Comparison of ENCODE assay signal across 16 cellular contexts in the genomic region with DNA sequence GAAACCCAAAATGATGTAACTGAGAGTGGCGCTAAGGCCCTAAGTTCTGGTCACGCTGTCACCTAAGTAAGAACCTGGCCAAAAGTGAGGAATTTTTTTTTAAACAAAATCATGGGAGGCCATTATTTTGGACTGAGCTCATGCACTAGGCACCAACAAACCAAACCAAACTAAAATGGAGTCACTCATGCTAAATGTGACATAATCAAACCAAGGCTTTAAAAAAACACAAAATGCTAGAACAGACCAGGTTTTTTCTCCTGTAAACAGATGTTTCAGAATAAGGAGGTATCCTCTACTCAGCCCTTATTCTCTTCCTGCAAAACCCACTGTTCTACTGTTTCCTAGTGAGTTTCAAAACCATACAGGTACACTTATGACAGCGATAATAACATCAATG. TPM values are rescaled to one million over a fixed set of nuclear protein-coding genes. Genes with fewer than 3 reads are reported as not detected.
DNase-seq lines count a peak whose midpoint lies in the region; ATAC-seq and TF ChIP-seq lines count a peak whose summit lies in the region.
"Had no signal": no experiment of that assay in that cellular context is flagged by ENCODE, and none has a peak within 500 bp of the region (broad histone marks: within the 10 kb centered on the region; RNA-seq: fewer than 3 reads in every experiment).

No MANE protein-coding gene starts in this region.

- H3K36me3 ChIP-seq in BLaER1 = no peaks in the 10 kb centered on the region
- no peaks in the 10 kb centered on the region for H3K36me3 ChIP-seq in CD8-positive, alpha-beta memory T cell (ENCODE audit: insufficient read depth, low read length)
- H3K36me3 ChIP-seq in naive thymus-derived CD4-positive, alpha-beta T cell (ENCODE audit: control insufficient read depth in 2 of 3, insufficient read depth in 3 of 3, low read length in 3 of 3) = no peaks in the 10 kb centered on the region
- H3K36me3 ChIP-seq: gastrocnemius medialis had no signal

- H3K9me3 ChIP-seq in BLaER1 = no peaks in the 10 kb centered on the region; the same call in 1 of the 2 replicates
- no peaks in the 10 kb centered on the region for H3K9me3 ChIP-seq in CD8-positive, alpha-beta memory T cell (ENCODE audit: low read length)
- H3K9me3 ChIP-seq in naive thymus-derived CD4-positive, alpha-beta T cell (ENCODE audit: control insufficient read depth in 2 of 3, low read length in 3 of 3) = no peaks in the 10 kb centered on the region
- H3K9me3 ChIP-seq: gastrocnemius medialis had no signal

- no peak for DNase-seq in CD8-positive, alpha-beta memory T cell
- DNase-seq in T-cell (no peak), MV-4-11 (lab: John Stamatoyannopoulos, UW) (no peak), type B pancreatic cell (ENCODE audit: extremely low spot score, unreplicated experiment) (no peak)
- no peak for DNase-seq in naive thymus-derived CD4-positive, alpha-beta T cell
- DNase-seq: activated CD4-positive, alpha-beta T cell treated with anti-CD3 and anti-CD28 coated beads, Interleukin-2, amount 10 ng/mL, durations not matched to agents 24 days and 14 days; activated naive CD8-positive, alpha-beta T cell treated with anti-CD3 and anti-CD28 coated beads, Interleukin-2, amount 10 ng/mL, durations not matched to agents 7 days and 5 days; gastrocnemius medialis; KG1; left colon; NCI-H1105 treated with DMSO at 0.1 percent for 48 hours; stimulated activated CD4-positive, alpha-beta T cell treated with anti-CD3 and anti-CD28 coated beads, Interleukin-1b, Interleukin-23, amount 100 ng/mL, for 48 hours had no signal

- no peak overlapping the region for H3K4me3 ChIP-seq in BLaER1
- no peak overlapping the region for H3K4me3 ChIP-seq in CD8-positive, alpha-beta memory T cell (ENCODE audit: low read length)
- H3K4me3 ChIP-seq in naive thymus-derived CD4-positive, alpha-beta T cell (ENCODE audit: low read length) = no peak overlapping the region

- POLR2A ChIA-PET in CD8-positive, alpha-beta memory T cell (lab: Charles Lee) = interaction anchor here (1.1 to 2.4 kb wide), 3 partner anchors 11 to 123 kb away, joined by 3 to 21 read pairs (median 3); a partner anchor contains a TSS
- POLR2A ChIA-PET in T-cell (lab: Charles Lee) = interaction anchor here (0.6 to 2.1 kb wide), 4 partner anchors 10 to 857 kb away, joined by 3 to 8 read pairs (median 5); a partner anchor contains a TSS
- POLR2A ChIA-PET in naive thymus-derived CD4-positive, alpha-beta T cell (lab: Charles Lee) = interaction anchor here (1.1 to 4.2 kb wide), 8 partner anchors 10 to 133 kb away, joined by 4 to 45 read pairs (median 6); a partner anchor contains a TSS

- H3K27ac ChIP-seq in BLaER1 = no peak overlapping the region
- H3K27ac ChIP-seq in CD8-positive, alpha-beta memory T cell (ENCODE audit: low read depth, low read length) = no peak overlapping the region
- peak overlapping the region; percentile 81 for H3K27ac ChIP-seq in naive thymus-derived CD4-positive, alpha-beta T cell (ENCODE audit: low read depth, low read length)

- ATAC-seq in T-cell (replicated peaks in 1 of 4) = no peak
- ATAC-seq in naive thymus-derived CD4-positive, alpha-beta T cell = no peak
- no peak for ATAC-seq in HG03457 (IDR thresholded peaks at IDR 0.05; ENCODE audit: unreplicated experiment)
- no peak for ATAC-seq in HG02678 (IDR thresholded peaks at IDR 0.05; ENCODE audit: unreplicated experiment)
- ATAC-seq: left colon had no signal

- H3K4me1 Mint-ChIP-seq in CD8-positive, alpha-beta memory T cell = peaks cover 32 to 45% (median 44%) of the 10 kb centered on the region in 3 donors
- H3K4me1 Mint-ChIP-seq in T-cell (peaks cover 35 to 44% (median 42%) of the 10 kb centered on the region in 3 donors), type B pancreatic cell (ENCODE audit: unreplicated experiment) (peaks cover 26% of the 10 kb centered on the region)
- H3K4me1 Mint-ChIP-seq in naive thymus-derived CD4-positive, alpha-beta T cell = peaks cover 24 to 40% (median 35%) of the 10 kb centered on the region in 7 donors

- intact Hi-C loops in naive thymus-derived CD4-positive, alpha-beta T cell (cut with micrococcal nuclease) = loop anchor here (1.0 to 5.0 kb wide), 13 partner anchors 9 to 857 kb away; a partner anchor contains a TSS

- H3K27me3 Mint-ChIP-seq in CD8-positive, alpha-beta memory T cell = peaks cover 0 to 3% of the 10 kb centered on the region in 2 donors
- H3K27me3 Mint-ChIP-seq in T-cell = peaks cover 0 to 1% of the 10 kb centered on the region in 2 donors
- peaks cover 0 to 3% (median 0%) of the 10 kb centered on the region in 5 donors for H3K27me3 Mint-ChIP-seq in naive thymus-derived CD4-positive, alpha-beta T cell
- H3K27me3 Mint-ChIP-seq in type B pancreatic cell = no peaks in the 10 kb centered on the region
- H3K27me3 Mint-ChIP-seq: activated CD4-positive, alpha-beta T cell treated with anti-CD3 and anti-CD28 coated beads, Interleukin-2, amount 10 ng/mL, durations not matched to agents 24 days and 14 days; activated naive CD8-positive, alpha-beta T cell treated with anti-CD3 and anti-CD28 coated beads, Interleukin-2, amount 10 ng/mL, durations not matched to agents 7 days and 5 days had no signal

- CTCF ChIA-PET in CD8-positive, alpha-beta memory T cell (lab: Charles Lee) = interaction anchor here (0.7 to 5.0 kb wide), 20 partner anchors 11 to 328 kb away, joined by 3 to 93 read pairs (median 5); a partner anchor contains a TSS
- CTCF ChIA-PET in T-cell (lab: Charles Lee) = interaction anchor here (0.6 to 6.9 kb wide), 17 partner anchors 10 to 577 kb away, joined by 3 to 81 read pairs (median 3); a partner anchor contains a TSS
- CTCF ChIA-PET in naive thymus-derived CD4-positive, alpha-beta T cell (lab: Charles Lee) = interaction anchor here (0.7 to 3.9 kb wide), 11 partner anchors 10 to 388 kb away, joined by 3 to 51 read pairs (median 6); a partner anchor contains a TSS

- H3K27ac Mint-ChIP-seq in CD8-positive, alpha-beta memory T cell = peak overlapping the region in 6 of 8 donors; percentile 35 to 97 (median 72)
- H3K27ac Mint-ChIP-seq in T-cell (peak overlapping the region; percentile 97 to 98), type B pancreatic cell (no peak overlapping the region)
- peak overlapping the region in 6 of 9 donors; percentile 8 to 97 (median 81) for H3K27ac Mint-ChIP-seq in naive thymus-derived CD4-positive, alpha-beta T cell

- TF ChIP-seq CTCF in type B pancreatic cell (conservative IDR thresholded peaks at IDR 0.05) = no peak

- peak overlapping the region in 2 of 7 donors; percentile 32 for H3K4me3 Mint-ChIP-seq in CD8-positive, alpha-beta memory T cell
- H3K4me3 Mint-ChIP-seq in T-cell (no peak overlapping the region), type B pancreatic cell (no peak overlapping the region)
- H3K4me3 Mint-ChIP-seq in naive thymus-derived CD4-positive, alpha-beta T cell = peak overlapping the region in 1 of 10 donors; percentile 16

- no peak overlapping the region for H3K9ac ChIP-seq in BLaER1

- no peaks in the 10 kb centered on the region for H3K27me3 ChIP-seq in BLaER1
- H3K27me3 ChIP-seq in CD8-positive, alpha-beta memory T cell (ENCODE audit: insufficient read depth, low read length, poor library complexity, severe bottlenecking) = no peaks in the 10 kb centered on the region
- H3K27me3 ChIP-seq in naive thymus-derived CD4-positive, alpha-beta T cell (ENCODE audit: control insufficient read depth in 2 of 2, insufficient read depth in 2 of 2, low read length in 2 of 2) = no peaks in the 10 kb centered on the region
- H3K27me3 ChIP-seq: gastrocnemius medialis had no signal

- H3K4me1 ChIP-seq in BLaER1 = peaks cover 23% of the 10 kb centered on the region
- H3K4me1 ChIP-seq in CD8-positive, alpha-beta memory T cell (ENCODE audit: insufficient read depth, low read length) = peaks cover 34% of the 10 kb centered on the region
- H3K4me1 ChIP-seq in naive thymus-derived CD4-positive, alpha-beta T cell (ENCODE audit: control insufficient read depth in 2 of 2, insufficient read depth in 2 of 2, low read length in 2 of 2) = peaks cover 16 to 24% of the 10 kb centered on the region in 2 donors

- H4K20me1 ChIP-seq in BLaER1 = no peaks in the 10 kb centered on the region

- H3K4me2 ChIP-seq in BLaER1 = peak overlapping the region; percentile 95; the same call in 1 of the 2 replicates

- H3K9me3 Mint-ChIP-seq in CD8-positive, alpha-beta memory T cell = no peaks in the 10 kb centered on the region
- H3K9me3 Mint-ChIP-seq in T-cell = no peaks in the 10 kb centered on the region
- H3K9me3 Mint-ChIP-seq in naive thymus-derived CD4-positive, alpha-beta T cell = peaks cover 0 to 1% (median 0%) of the 10 kb centered on the region in 11 donors
- no peaks in the 10 kb centered on the region for H3K9me3 Mint-ChIP-seq in type B pancreatic cell
- H3K9me3 Mint-ChIP-seq: activated CD4-positive, alpha-beta T cell treated with anti-CD3 and anti-CD28 coated beads, Interleukin-2, amount 10 ng/mL, durations not matched to agents 24 days and 14 days; activated naive CD8-positive, alpha-beta T cell treated with anti-CD3 and anti-CD28 coated beads, Interleukin-2, amount 10 ng/mL, durations not matched to agents 7 days and 5 days had no signal

- peaks cover 0 to 3% (median 2%) of the 10 kb centered on the region in 3 donors for H3K36me3 Mint-ChIP-seq in CD8-positive, alpha-beta memory T cell
- H3K36me3 Mint-ChIP-seq in T-cell = peaks cover 4% of the 10 kb centered on the region
- peaks cover 0 to 3% (median 0%) of the 10 kb centered on the region in 5 donors for H3K36me3 Mint-ChIP-seq in naive thymus-derived CD4-positive, alpha-beta T cell
- no peaks in the 10 kb centered on the region for H3K36me3 Mint-ChIP-seq in type B pancreatic cell

RNA-seq across cellular contexts. Expression of a gene that starts 1.1 kb away (rescaled TPM):
- total RNA-seq in CD8-positive, alpha-beta memory T cell = 10 to 100 TPM; 37.4 to 40.0 TPM
- polyA plus RNA-seq in CD8-positive, alpha-beta memory T cell = 51.6 TPM
- total RNA-seq in T-cell (10 to 100 TPM; 32.6 to 57.9 (median 46.1) TPM), type B pancreatic cell (ENCODE audit: low replicate concordance) (37.9 and 42.4 TPM in 2 replicates)
- total RNA-seq in naive thymus-derived CD4-positive, alpha-beta T cell = 10 to 100 TPM; 34.6 to 48.2 (median 47.7) TPM
- polyA plus RNA-seq in naive thymus-derived CD4-positive, alpha-beta T cell = 10 to 100 TPM; 40.3 to 40.4 TPM

RNA-seq across cellular contexts. Expression of a gene that starts 10.0 kb away (rescaled TPM):
- total RNA-seq in CD8-positive, alpha-beta memory T cell = 10 to 100 TPM; 66.6 to 68.8 TPM
- polyA plus RNA-seq in CD8-positive, alpha-beta memory T cell = 23.3 TPM
- total RNA-seq in T-cell (10 to 100 TPM in 3 of 5 donors, 1 to 10 TPM in 2; 5.0 to 14.4 (median 10.6) TPM), type B pancreatic cell (ENCODE audit: low replicate concordance) (35.1 and 50.4 TPM in 2 replicates)
- total RNA-seq in naive thymus-derived CD4-positive, alpha-beta T cell = 10 to 100 TPM in 3 of 5 experiments, 1 to 10 TPM in 2; 3.5 to 34.7 (median 10.3) TPM
- polyA plus RNA-seq in naive thymus-derived CD4-positive, alpha-beta T cell = 10 to 100 TPM; 21.5 to 22.5 TPM

RNA-seq across cellular contexts. Expression of a gene that starts 45.4 kb away (rescaled TPM):
- under 1 TPM; 0.29 to 0.59 TPM for total RNA-seq in CD8-positive, alpha-beta memory T cell
- polyA plus RNA-seq in CD8-positive, alpha-beta memory T cell = 0.44 TPM
- total RNA-seq in T-cell = 1 to 10 TPM in 3 of 5 donors, under 1 TPM in 2; 0.73 to 1.8 (median 1.1) TPM
- total RNA-seq in naive thymus-derived CD4-positive, alpha-beta T cell = 1 to 10 TPM in 3 of 5 experiments, under 1 TPM in 1, not detected in 1; 0.27 to 5.1 (median 2.4) TPM
- under 1 TPM; 0.09 to 0.52 TPM for polyA plus RNA-seq in naive thymus-derived CD4-positive, alpha-beta T cell
- total RNA-seq in type B pancreatic cell (ENCODE audit: low replicate concordance) = 0.14 and 0.72 TPM in 2 replicates
- total RNA-seq: osteocyte had no signal
